8 cellular contexts compared by ENCODE assay signal in genomic region chr9:80175286-80175906, GRCh38.
DNase-seq lines count a peak whose midpoint lies in the region; ATAC-seq and TF ChIP-seq lines count a peak whose summit lies in the region.

No MANE protein-coding gene starts in this region.

- DNase-seq in heart right ventricle (no peak), Right ventricle myocardium inferior (ENCODE audit: missing footprints) (no peak), Panc1 (ENCODE audit: low read depth, low spot score) (no peak), epithelial cell of esophagus (ENCODE audit: low read depth) (peak; percentile 55), ovary (peak in 1 of 5 donors; percentile 17), posterior cingulate gyrus (no peak)

- H3K36me3 ChIP-seq in heart right ventricle (no peaks in the 10 kb centered on the region), Panc1 (ENCODE audit: control insufficient read depth, insufficient read depth, low read length) (no peaks in the 10 kb centered on the region), ovary (no peaks in the 10 kb centered on the region)

- in situ Hi-C loops in Panc1 (cut with HindIII; ENCODE audit: low pct_unique_long_range_greater_than_20kb, low sequenced_read_pairs) = no loop called here

- H3K27ac ChIP-seq in heart right ventricle (no peak overlapping the region), Panc1 (ENCODE audit: low read length) (no peak overlapping the region), ovary (no peak overlapping the region)

- H3K27me3 ChIP-seq in heart right ventricle (peaks cover 0 to 4% (median 0%) of the 10 kb centered on the region in 7 donors), Panc1 (ENCODE audit: control insufficient read depth, insufficient read depth, low read length) (no peaks in the 10 kb centered on the region), ovary (no peaks in the 10 kb centered on the region)

- H3K4me1 ChIP-seq in heart right ventricle = no peaks in the 10 kb centered on the region
- no peaks in the 10 kb centered on the region for H3K4me1 ChIP-seq in Panc1 (ENCODE audit: control insufficient read depth, insufficient read depth, low read length)
- H3K4me1 ChIP-seq in ovary (ENCODE audit: insufficient read depth) = no peaks in the 10 kb centered on the region

- TF ChIP-seq CTCF in heart right ventricle (IDR thresholded peaks at IDR 0.05) (peak; percentile 44 to 83 (median 75)), Panc1 (IDR thresholded peaks at IDR 0.05) (peak; percentile 63; the same call in 1 of the 2 replicates), epithelial cell of esophagus (IDR thresholded peaks at IDR 0.05; ENCODE audit: insufficient read depth, low read depth, low read length, missing control alignments) (peak; percentile 63), ovary (IDR thresholded peaks at IDR 0.05) (peak; percentile 21 to 39 (median 23))

- no peak for TF ChIP-seq POLR2A in ovary (IDR thresholded peaks at IDR 0.05)

- H3K9me3 ChIP-seq in heart right ventricle (peaks cover 0 to 15% (median 3%) of the 10 kb centered on the region in 11 donors), Panc1 (ENCODE audit: control insufficient read depth, insufficient read depth, low read depth, low read length) (no peaks in the 10 kb centered on the region), ovary (peaks cover 0 to 2% of the 10 kb centered on the region in 2 donors)

- no peak overlapping the region for H3K4me3 ChIP-seq in heart right ventricle
- H3K4me3 ChIP-seq in Panc1 (ENCODE audit: low read depth in 2 of 2, low read length in 2 of 2) = no peak overlapping the region
- H3K4me3 ChIP-seq in epithelial cell of esophagus (ENCODE audit: low read length) = no peak overlapping the region
- no peak overlapping the region for H3K4me3 ChIP-seq in ovary

- CTCF ChIA-PET in Panc1 (lab: Charles Lee) = no interaction called here

- POLR2A ChIA-PET in Panc1 (lab: Charles Lee) = no interaction called here

- intact Hi-C loops in heart right ventricle (cut with DNase I) (no loop called here), Right ventricle myocardium inferior (cut with DNase I) (no loop called here), Panc1 (cut with micrococcal nuclease; ENCODE audit: unreplicated experiment) (no loop called here), ovary (cut with DNase I) (no loop called here), posterior cingulate gyrus (cut with DNase I) (loop anchor here (2.0 kb wide), 1 partner anchor 705 kb away; no protein-coding TSS in a partner anchor)

- WGBS in heart right ventricle, 2 donors = 0 to 2% methylated on average over 1 of the region's 1 CpG
- WGBS in ovary, 3 donors = 3 to 9% (median 8%) methylated on average over 1 of the region's 1 CpG

- ATAC-seq in heart right ventricle = no peak
- no peak for ATAC-seq in Right ventricle myocardium inferior
- peak; percentile 55 for ATAC-seq in HG03175 (IDR thresholded peaks at IDR 0.05; ENCODE audit: unreplicated experiment)
- no peak for ATAC-seq in Panc1
- no peak for ATAC-seq in GM19463 (IDR thresholded peaks at IDR 0.05; ENCODE audit: unreplicated experiment)

- BruUV-seq in Panc1 (replicated peaks; lab: Mats Ljungman, UMichigan) = no TSS peak

- TF ChIP-seq EP300 in ovary (IDR thresholded peaks at IDR 0.05) = no peak

Comparison
In these comparisons a context has a peak if more than half of its experiments do, and no peak if none do; other contexts are left out.
1. CTCF ChIP-seq: peak in every context shown above with its lines; median percentile 75 in heart right ventricle; 63 in Panc1; 63 in epithelial cell of esophagus; 23 in ovary.